19 cellular contexts compared by ENCODE assay signal in the genomic region with DNA sequence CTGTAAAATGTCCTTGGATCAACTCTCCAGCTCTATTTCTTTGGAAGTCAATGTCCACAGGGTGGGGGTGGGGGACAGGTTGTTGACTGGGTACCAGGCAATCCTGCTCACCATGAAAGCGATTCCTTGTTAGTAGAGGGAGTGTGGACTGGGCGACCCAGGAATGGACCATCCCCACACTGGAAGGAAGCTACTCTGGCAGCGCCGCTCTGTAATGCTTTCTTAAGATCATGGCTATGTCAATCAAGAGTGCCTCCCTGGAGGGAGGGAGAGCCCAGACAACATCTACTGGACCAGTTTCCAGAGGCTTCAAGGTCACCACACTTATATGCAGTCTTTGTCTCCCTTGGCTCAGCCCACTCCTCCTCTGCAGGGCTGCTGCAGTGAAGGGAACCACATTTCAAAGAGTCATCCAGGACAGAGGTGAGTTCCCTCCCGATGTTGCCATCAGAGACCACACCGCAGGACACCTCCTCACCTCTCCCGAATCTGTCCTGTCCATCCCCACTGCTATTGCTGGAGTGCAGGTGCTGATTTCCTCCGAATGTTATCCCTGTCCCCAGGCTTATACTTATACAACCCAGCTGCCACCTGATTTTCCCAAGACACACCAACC. TPM values are rescaled to one million over a fixed set of nuclear protein-coding genes. Genes with fewer than 3 reads are reported as not detected.
DNase-seq lines count a peak whose midpoint lies in the region; ATAC-seq, FAIRE-seq and TF ChIP-seq lines count a peak whose summit lies in the region.
"Had no signal": no experiment of that assay in that cellular context is flagged by ENCODE, and none has a peak within 500 bp of the region (broad histone marks: within the 10 kb centered on the region; RNA-seq: fewer than 3 reads in every experiment).

No MANE protein-coding gene starts in this region.

- H3K27ac Mint-ChIP-seq in T-helper 17 cell = peak overlapping the region; percentile 98

- H3K4me3 ChIP-seq in heart left ventricle (no peak overlapping the region), bronchial epithelial cell (ENCODE audit: low read depth, low read length) (no peak overlapping the region), upper lobe of right lung (no peak overlapping the region)
- H3K4me3 ChIP-seq: esophagus muscularis mucosa, gastrocnemius medialis, thoracic aorta had no signal

- peaks cover 5 to 62% (median 33%) of the 10 kb centered on the region in 12 donors for H3K4me1 ChIP-seq in heart left ventricle
- peaks cover 8% of the 10 kb centered on the region for H3K4me1 ChIP-seq in upper lobe of right lung
- H3K4me1 ChIP-seq: gastrocnemius medialis had no signal

- FAIRE-seq in bronchial epithelial cell (lab: Jason Lieb, UNC) = peak; percentile 64

- peaks cover 37% of the 10 kb centered on the region for H3K36me3 Mint-ChIP-seq in T-helper 17 cell (ENCODE audit: low read depth)

- WGBS in heart left ventricle, 4 donors = 73 to 89% (median 84%) methylated on average over 8 of the region's 8 CpGs

- H3K27me3 Mint-ChIP-seq in T-helper 17 cell = no peaks in the 10 kb centered on the region

- H3K9me3 ChIP-seq in heart left ventricle = no peaks in the 10 kb centered on the region
- no peaks in the 10 kb centered on the region for H3K9me3 ChIP-seq in T-helper 17 cell (ENCODE audit: control insufficient read depth, low read length, poor library complexity, severe bottlenecking)
- no peaks in the 10 kb centered on the region for H3K9me3 ChIP-seq in upper lobe of right lung
- H3K9me3 ChIP-seq: esophagus muscularis mucosa, gastrocnemius medialis, thoracic aorta had no signal

- peaks cover 85% of the 10 kb centered on the region for H3K4me1 Mint-ChIP-seq in T-helper 17 cell
- H3K4me1 Mint-ChIP-seq: neural crest cell had no signal

- no peak for TF ChIP-seq CTCF in heart left ventricle (IDR thresholded peaks at IDR 0.05)
- TF ChIP-seq CTCF in bronchial epithelial cell (IDR thresholded peaks at IDR 0.05; ENCODE audit: insufficient read depth, low read length, severe bottlenecking) = no peak
- no peak for TF ChIP-seq CTCF in upper lobe of right lung (IDR thresholded peaks at IDR 0.05)

- DNase-seq in heart left ventricle (no peak), left cardiac atrium (no peak), T-helper 17 cell (no peak), bronchial epithelial cell (ENCODE audit: low read depth) (no peak), upper lobe of right lung (no peak), NCI-H2196 (lab: John Stamatoyannopoulos, UW; ENCODE audit: unreplicated experiment) (no peak), SHP77 treated with DMSO at 0.1 percent for 48 hours (lab: John Stamatoyannopoulos, UW) (no peak)
- DNase-seq: activated CD4-positive, alpha-beta T cell treated with anti-CD3 and anti-CD28 coated beads, Interleukin-2, amount 50 U/mL, for 1 hour; aorta; cerebellar nuclear complex; DMS79; gastrocnemius medialis; midbrain; NCI-H2171 treated with DMSO at 0.1 percent for 48 hours; NCI-H526 treated with DMSO at 0.1 percent for 48 hours had no signal

- TF ChIP-seq POLR2A in heart left ventricle (IDR thresholded peaks at IDR 0.05) = no peak

- ATAC-seq in heart left ventricle = peak in 2 of 4 donors; percentile 1 to 6
- ATAC-seq in left cardiac atrium = no peak
- no peak for ATAC-seq in T-helper 17 cell
- no peak for ATAC-seq in upper lobe of right lung
- ATAC-seq: gastrocnemius medialis had no signal

- peak overlapping the region; percentile 98 for H3K4me3 Mint-ChIP-seq in T-helper 17 cell
- H3K4me3 Mint-ChIP-seq: neural crest cell had no signal

- peaks cover 0 to 52% (median 31%) of the 10 kb centered on the region in 9 donors for H3K36me3 ChIP-seq in heart left ventricle
- H3K36me3 ChIP-seq in bronchial epithelial cell (ENCODE audit: control insufficient read depth, insufficient read depth, low read length) = no peaks in the 10 kb centered on the region
- H3K36me3 ChIP-seq in upper lobe of right lung = peaks cover 26% of the 10 kb centered on the region
- H3K36me3 ChIP-seq: gastrocnemius medialis, thoracic aorta had no signal

- H3K27me3 ChIP-seq in heart left ventricle = no peaks in the 10 kb centered on the region
- H3K27me3 ChIP-seq in bronchial epithelial cell (ENCODE audit: control insufficient read depth, insufficient read depth, low read length) = no peaks in the 10 kb centered on the region
- no peaks in the 10 kb centered on the region for H3K27me3 ChIP-seq in upper lobe of right lung
- H3K27me3 ChIP-seq: esophagus muscularis mucosa, gastrocnemius medialis had no signal

- H3K27ac ChIP-seq in heart left ventricle (peak overlapping the region in 8 of 12 donors; percentile 5 to 96 (median 40)), upper lobe of right lung (peak overlapping the region; percentile 11)
- H3K27ac ChIP-seq: esophagus muscularis mucosa, thoracic aorta had no signal

- intact Hi-C loops in heart left ventricle (cut with DNase I) (loop anchor here in 2 of 10 donors (5.0 kb wide), 2 partner anchors 112 to 292 kb away; partner anchors contain the start of genes GIMAP6 (in 1 of the 2) and GIMAP8 (in 1 of the 2)), left cardiac atrium (cut with DNase I) (no loop called here), upper lobe of right lung (cut with DNase I) (loop anchor here (10.0 kb wide), 1 partner anchor 109 kb away; the partner anchor contains the start of gene GIMAP6)

RNA-seq across cellular contexts. Expression of gene GIMAP5, which starts 6.9 kb away (rescaled TPM):
- total RNA-seq in heart left ventricle (10 to 100 TPM in 8 of 9 donors, 1 to 10 TPM in 1; 6.4 to 40.4 (median 12.2) TPM), left cardiac atrium (10 to 100 TPM; 18.6 to 25.6 TPM), T-helper 17 cell (10 to 100 TPM; 44.1 to 65.3 TPM), bronchial epithelial cell (not detected in 2 replicates), upper lobe of right lung (41.8 TPM)
- 10 to 100 TPM; 22.1 to 22.2 TPM for polyA plus RNA-seq in heart left ventricle
- total RNA-seq: H1 had no signal
- polyA plus RNA-seq: H1 had no signal

RNA-seq across cellular contexts. Expression of gene GIMAP1, which starts 27.7 kb away (rescaled TPM):
- 1 to 10 TPM; 3.4 to 9.2 (median 5.8) TPM for total RNA-seq in heart left ventricle
- polyA plus RNA-seq in heart left ventricle = 1 to 10 TPM; 7.7 to 9.7 TPM
- total RNA-seq in left cardiac atrium = 1 to 10 TPM; 4.5 to 7.0 TPM
- total RNA-seq in T-helper 17 cell = 10 to 100 TPM; 14.1 to 23.0 TPM
- total RNA-seq in bronchial epithelial cell = not detected in 2 replicates
- total RNA-seq in upper lobe of right lung = 13.0 TPM
- total RNA-seq: H1, neural crest cell had no signal
- polyA plus RNA-seq: H1 had no signal

RNA-seq across cellular contexts. Expression of gene TMEM176B, which starts 56.0 kb away (rescaled TPM):
- 100 to 1,000 TPM in 3 of 9 donors, 10 to 100 TPM in 6; 25.1 to 137 (median 84.4) TPM for total RNA-seq in heart left ventricle
- 10 to 100 TPM; 18.9 to 21.2 TPM for polyA plus RNA-seq in heart left ventricle
- total RNA-seq in left cardiac atrium = 100 to 1,000 TPM; 125 to 241 TPM
- not detected for total RNA-seq in T-helper 17 cell
- not detected in 2 replicates for total RNA-seq in bronchial epithelial cell
- total RNA-seq in upper lobe of right lung = 68.2 TPM

RNA-seq across cellular contexts. Expression of gene TMEM176A, which starts 56.4 kb away (rescaled TPM):
- total RNA-seq in heart left ventricle (10 to 100 TPM; 11.7 to 77.1 (median 37.9) TPM), left cardiac atrium (100 to 1,000 TPM in 1 of 2 donors, 10 to 100 TPM in 1; 92.1 to 110 TPM), T-helper 17 cell (under 1 TPM in 1 of 2 donors, not detected in 1; 0.20 TPM), bronchial epithelial cell (0.79 TPM in 1 of 2 replicates, not detected in the other), upper lobe of right lung (63.7 TPM)
- 10 to 100 TPM; 10.2 to 17.9 TPM for polyA plus RNA-seq in heart left ventricle

RNA-seq across cellular contexts. Expression of gene GIMAP2, which starts 58.6 kb away (rescaled TPM):
- 10 to 100 TPM in 2 of 9 donors, 1 to 10 TPM in 7; 2.1 to 23.5 (median 4.9) TPM for total RNA-seq in heart left ventricle
- polyA plus RNA-seq in heart left ventricle = 1 to 10 TPM; 2.3 to 6.6 TPM
- total RNA-seq in left cardiac atrium = 1 to 10 TPM; 7.0 to 9.2 TPM
- 10 to 100 TPM; 53.7 to 68.2 TPM for total RNA-seq in T-helper 17 cell
- total RNA-seq in bronchial epithelial cell = 0.13 and 0.26 TPM in 2 replicates
- 33.0 TPM for total RNA-seq in upper lobe of right lung
- total RNA-seq: H1, neural crest cell had no signal
- polyA plus RNA-seq: H1 had no signal

Comparison
In these comparisons a context has a peak if more than half of its experiments do, and no peak if none do; other contexts are left out.
1. RNA of gene TMEM176B, which starts 56.0 kb away (total RNA-seq): 125 to 241 TPM in left cardiac atrium, 25.1 to 137 TPM in heart left ventricle and 68.2 TPM in upper lobe of right lung (single experiment); not detected in T-helper 17 cell and not detected in bronchial epithelial cell; every median in the first group is over 10 times any median in the second.